In the genomic region with DNA sequence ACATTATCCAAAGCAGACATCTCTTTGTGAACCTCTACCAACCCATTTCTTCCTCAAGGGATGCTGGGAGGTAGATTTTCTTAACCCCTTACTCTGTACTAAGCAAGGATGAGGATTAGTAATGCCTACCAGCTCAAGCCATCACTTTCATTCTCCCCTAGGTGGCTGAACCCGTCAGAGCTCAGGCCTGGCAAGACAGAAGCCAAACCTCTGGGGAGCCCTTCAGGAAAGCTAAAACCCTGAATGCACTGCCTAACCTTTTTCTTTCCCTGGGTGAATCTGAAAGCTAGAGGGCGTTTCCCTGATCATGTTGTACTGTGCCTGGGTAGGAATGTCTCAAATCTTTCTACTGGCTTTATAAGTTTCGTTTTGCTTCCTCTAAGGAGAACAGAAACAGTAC, we compare ENCODE assay signal across 26 cellular contexts.
"Had no signal": no experiment of that assay in that cellular context is flagged by ENCODE, and none has a peak within 500 bp of the region (broad histone marks: within the 10 kb centered on the region; RNA-seq: fewer than 3 reads in every experiment).

No MANE protein-coding gene starts in this region.

- ATAC-seq: esophagus mucosa; heart left ventricle; left colon; naive thymus-derived CD8-positive, alpha-beta T cell; stimulated activated naive B cell treated with anti-CD40 and anti-IgM and Interleukin-4, amounts not matched to agents 10 μg/mL and 1 μg/mL and 100 μg/mL, for 72 hours; upper lobe of right lung had no signal

- DNase-seq: activated CD4-positive, alpha-beta memory T cell treated with anti-CD3 and anti-CD28 coated beads, Interleukin-2, amount 10 ng/mL, durations not matched to agents 7 days and 5 days; activated CD4-positive, alpha-beta T cell treated with anti-CD3 and anti-CD28 coated beads for 1 hour; activated CD4-positive, alpha-beta T cell treated with anti-CD3 and anti-CD28 coated beads, Interleukin-2, amount 10 ng/mL, durations not matched to agents 7 days and 5 days; activated CD8-positive, alpha-beta memory T cell treated with anti-CD3 and anti-CD28 coated beads, Interleukin-2, amount 50 U/mL, for 48 hours; activated gamma-delta T cell; activated naive CD4-positive, alpha-beta T cell treated with anti-CD3 and anti-CD28 coated beads, Interleukin-2, amount 10 ng/mL, durations not matched to agents 7 days and 5 days; activated naive CD8-positive, alpha-beta T cell treated with anti-CD3 and anti-CD28 coated beads, Interleukin-2, amount 10 ng/mL, durations not matched to agents 7 days and 5 days; activated T-cell treated with anti-CD3 and anti-CD28 coated beads, Interleukin-2, amount 50 U/mL, for 24 hours; dorsolateral prefrontal cortex; effector memory CD4-positive, alpha-beta T cell; foreskin fibroblast; heart left ventricle; kidney; left colon; midbrain; naive thymus-derived CD8-positive, alpha-beta T cell; occipital lobe; stimulated activated CD4-positive, alpha-beta T cell treated with anti-CD3 and anti-CD28 coated beads, Interleukin-15, amount 100 ng/mL, for 24 hours; stimulated activated CD4-positive, alpha-beta T cell treated with anti-CD3 and anti-CD28 coated beads, Interleukin-2, amount 100 ng/mL, for 24 hours; stimulated activated naive B cell treated with anti-CD40 and anti-IgM and Interleukin-4, amounts not matched to agents 10 μg/mL and 1 μg/mL and 100 μg/mL, for 72 hours; stomach; T-helper 9 cell; thyroid gland; upper lobe of right lung; WERI-Rb-1 had no signal
